ENCODE assay signal across 8 cellular contexts in genomic region chr13:33676700-33677048, GRCh38.
DNase-seq lines count a peak whose midpoint lies in the region; ATAC-seq and TF ChIP-seq lines count a peak whose summit lies in the region.

No MANE protein-coding gene starts in this region.

- H3K9me3 Mint-ChIP-seq in MCF 10A (ENCODE audit: unreplicated experiment): no peaks in the 10 kb centered on the region

- H3K4me1 ChIP-seq in BE2C (peaks cover 5% of the 10 kb centered on the region), GM23248 (ENCODE audit: insufficient read depth) (peaks cover 16% of the 10 kb centered on the region), subcutaneous abdominal adipose tissue (ENCODE audit: control insufficient read depth in 5 of 5, insufficient read depth in 5 of 5, low read length in 5 of 5) (peaks cover 0 to 42% (median 27%) of the 10 kb centered on the region in 5 donors)

- ATAC-seq in left lobe of liver: peak; percentile 83

- H3K4me1 Mint-ChIP-seq in MCF 10A (ENCODE audit: insufficient read depth, unreplicated experiment): peaks cover 32% of the 10 kb centered on the region

- H4K20me1 ChIP-seq in GM23248 (ENCODE audit: insufficient read depth): no peaks in the 10 kb centered on the region

- H3K4me3 ChIP-seq in BE2C (ENCODE audit: low read depth, low read length): peak overlapping the region; percentile 77
- H3K4me3 ChIP-seq in GM23248: peak overlapping the region; percentile 77
- H3K4me3 ChIP-seq in subcutaneous abdominal adipose tissue (ENCODE audit: low read depth in 1 of 5, low read length in 5 of 5): peak overlapping the region; percentile 59 to 91 (median 70)

- WGBS in GM23248 (ENCODE audit: low coverage in 1 of 2, low lambda C conversion rate in 2 of 2, missing lambda C conversion rate in 2 of 2), 2 experiments: 4 to 6% methylated on average over 3 of the region's 3 CpGs

- CTCF ChIA-PET in MCF 10A (lab: Yijun Ruan, JAX): interaction anchor here (0.6 to 1.3 kb wide), 2 partner anchors 47 to 201 kb away, joined by 3 to 5 read pairs; no protein-coding TSS in a partner anchor

- H3K79me2 ChIP-seq in GM23248 (ENCODE audit: insufficient read depth): no peaks in the 10 kb centered on the region

- peaks cover 4% of the 10 kb centered on the region; the same call in 1 of the 2 replicates for H3F3A ChIP-seq in GM23248 (ENCODE audit: insufficient read depth)

- POLR2A ChIA-PET in MCF 10A (lab: Yijun Ruan, JAX): interaction anchor here (0.8 to 2.2 kb wide), 7 partner anchors 16 to 134 kb away, joined by 3 to 10 read pairs (median 4); no protein-coding TSS in a partner anchor

- DNase-seq in BE2C (peak; percentile 65), GM23248 (peak; percentile 69), NCI-H748 treated with DMSO at 0.1 percent for 48 hours (lab: John Stamatoyannopoulos, UW) (peak; percentile 80), MCF 10A (ENCODE audit: unreplicated experiment) (peak; percentile 77), left lobe of liver (ENCODE audit: low spot score) (peak; percentile 78), GM10266 (ENCODE audit: extremely low spot score) (no peak), NK-92 (lab: John Stamatoyannopoulos, UW; ENCODE audit: unreplicated experiment) (no peak)

- H3K36me3 ChIP-seq in BE2C (no peaks in the 10 kb centered on the region), GM23248 (ENCODE audit: low read depth) (no peaks in the 10 kb centered on the region), subcutaneous abdominal adipose tissue (ENCODE audit: control insufficient read depth in 5 of 5, insufficient read depth in 5 of 5, low read length in 5 of 5) (no peaks in the 10 kb centered on the region)

- H3K27ac ChIP-seq in GM23248 (no peak overlapping the region), subcutaneous abdominal adipose tissue (ENCODE audit: low read depth, low read length) (peak overlapping the region; percentile 26)

- H3K4me2 ChIP-seq in GM23248 (ENCODE audit: unreplicated experiment): peak overlapping the region; percentile 97

- no peaks in the 10 kb centered on the region for H3K9me3 ChIP-seq in BE2C
- H3K9me3 ChIP-seq in GM23248 (ENCODE audit: low read depth): no peaks in the 10 kb centered on the region
- H3K9me3 ChIP-seq in subcutaneous abdominal adipose tissue (ENCODE audit: control insufficient read depth in 5 of 5, low read length in 5 of 5): no peaks in the 10 kb centered on the region

- peak overlapping the region; percentile 70 for H3K27ac Mint-ChIP-seq in MCF 10A (ENCODE audit: low read depth, unreplicated experiment)

- no peaks in the 10 kb centered on the region for H3K36me3 Mint-ChIP-seq in MCF 10A (ENCODE audit: insufficient read depth, unreplicated experiment)

- no peaks in the 10 kb centered on the region for H3K9me2 ChIP-seq in GM23248 (ENCODE audit: insufficient read depth)

- peak overlapping the region; percentile 80 for H3K4me3 Mint-ChIP-seq in MCF 10A (ENCODE audit: unreplicated experiment)

- H2AFZ ChIP-seq in GM23248: peak overlapping the region; percentile 92

- no TSS peak for BruUV-seq in MCF 10A (replicated peaks; lab: Mats Ljungman, UMichigan)

- no peaks in the 10 kb centered on the region for H3K27me3 Mint-ChIP-seq in MCF 10A (ENCODE audit: insufficient read depth, unreplicated experiment)

- in situ Hi-C loops in GM23248 (cut with MboI): no loop called here

- TF ChIP-seq CTCF in BE2C (IDR thresholded peaks at IDR 0.05; ENCODE audit: low read depth, low read length) (no peak), MCF 10A (IDR thresholded peaks at IDR 0.05; ENCODE audit: unreplicated experiment) (no peak), GM10266 (IDR thresholded peaks at IDR 0.05; ENCODE audit: control insufficient read depth, insufficient read depth, low read depth, missing control alignments) (no peak)

- peak overlapping the region; percentile 59 for H3K9ac ChIP-seq in GM23248
- H3K9ac ChIP-seq in subcutaneous abdominal adipose tissue (ENCODE audit: low read length in 5 of 5): peak overlapping the region in 2 of 5 donors; percentile 55 to 81

- intact Hi-C loops in MCF 10A (cut with micrococcal nuclease): no loop called here

- H3K27me3 ChIP-seq in BE2C (no peaks in the 10 kb centered on the region), GM23248 (replicated peaks; ENCODE audit: insufficient read depth) (no peaks in the 10 kb centered on the region), subcutaneous abdominal adipose tissue (ENCODE audit: control insufficient read depth in 5 of 5, insufficient read depth in 4 of 5, low read length in 5 of 5) (no peaks in the 10 kb centered on the region)

Comparison
In these comparisons a context has a peak if more than half of its experiments do, and no peak if none do; other contexts are left out.
1. DNase-seq: peak in BE2C (single experiment), GM23248 (single experiment), NCI-H748 treated with DMSO at 0.1 percent for 48 hours (single experiment), MCF 10A (single experiment) and left lobe of liver (single experiment); none in GM10266 (single experiment) and NK-92 (single experiment).
2. Peak in every context shown above with its lines, with median percentiles within 50 percentile points of each other: H3K4me3 ChIP-seq.